9 cellular contexts compared by ENCODE assay signal in genomic region chr9:272251-273213, GRCh38. TPM values are rescaled to one million over a fixed set of nuclear protein-coding genes. Genes with fewer than 3 reads are reported as not detected.
DNase-seq lines count a peak whose midpoint lies in the region; ATAC-seq lines count a peak whose summit lies in the region.
"Had no signal": no experiment of that assay in that cellular context is flagged by ENCODE, and none has a peak within 500 bp of the region (broad histone marks: within the 10 kb centered on the region; RNA-seq: fewer than 3 reads in every experiment).

No MANE protein-coding gene starts in this region.

- H3K36me3 Mint-ChIP-seq in immature natural killer cell: peaks cover 5 to 15% (median 5%) of the 10 kb centered on the region in 3 donors
- H3K36me3 Mint-ChIP-seq in stimulated activated naive B cell treated with anti-CD40 and anti-IgM and Interleukin-4, amounts not matched to agents 10 μg/mL and 1 μg/mL and 100 μg/mL, for 72 hours: peaks cover 18 to 28% of the 10 kb centered on the region in 2 donors
- H3K36me3 Mint-ChIP-seq: brain had no signal

- peak overlapping the region in 5 of 6 donors; percentile 95 to 100 (median 96) for H3K27ac Mint-ChIP-seq in immature natural killer cell
- H3K27ac Mint-ChIP-seq in stimulated activated naive B cell treated with anti-CD40 and anti-IgM and Interleukin-4, amounts not matched to agents 10 μg/mL and 1 μg/mL and 100 μg/mL, for 72 hours: peak overlapping the region; percentile 96
- H3K27ac Mint-ChIP-seq: brain had no signal

- no peaks in the 10 kb centered on the region for H3K9me3 Mint-ChIP-seq in immature natural killer cell
- peaks cover 2 to 3% of the 10 kb centered on the region in 2 donors for H3K9me3 Mint-ChIP-seq in stimulated activated naive B cell treated with anti-CD40 and anti-IgM and Interleukin-4, amounts not matched to agents 10 μg/mL and 1 μg/mL and 100 μg/mL, for 72 hours
- H3K9me3 Mint-ChIP-seq: brain had no signal

- ATAC-seq in GM19468 (IDR thresholded peaks at IDR 0.05; ENCODE audit: extremely low read depth, unreplicated experiment) (peak; percentile 94), HG03575 (IDR thresholded peaks at IDR 0.05; ENCODE audit: extremely low read depth, insufficient number of reproducible peaks, low FRiP score, unreplicated experiment) (peak; percentile 92)
- ATAC-seq in stimulated activated naive B cell treated with anti-CD40 and anti-IgM and Interleukin-4, amounts not matched to agents 10 μg/mL and 1 μg/mL and 100 μg/mL, for 72 hours (replicated peaks): peak; percentile 99 to 100

- peaks cover 68 to 73% of the 10 kb centered on the region in 2 donors for H3K4me1 Mint-ChIP-seq in immature natural killer cell
- H3K4me1 Mint-ChIP-seq in stimulated activated naive B cell treated with anti-CD40 and anti-IgM and Interleukin-4, amounts not matched to agents 10 μg/mL and 1 μg/mL and 100 μg/mL, for 72 hours: peaks cover 19 to 48% of the 10 kb centered on the region in 2 donors
- H3K4me1 Mint-ChIP-seq: brain had no signal

- H3K27me3 Mint-ChIP-seq in immature natural killer cell (ENCODE audit: low read depth in 3 of 3): peaks cover 4 to 12% (median 10%) of the 10 kb centered on the region in 3 donors
- H3K27me3 Mint-ChIP-seq in stimulated activated naive B cell treated with anti-CD40 and anti-IgM and Interleukin-4, amounts not matched to agents 10 μg/mL and 1 μg/mL and 100 μg/mL, for 72 hours: no peaks in the 10 kb centered on the region

- DNase-seq in CD1c-positive myeloid dendritic cell (ENCODE audit: extremely low spot score) (peak; percentile 93), immature natural killer cell (peak; percentile 86 to 88 (median 87)), ecto neural progenitor cell (ENCODE audit: low spot score) (no peak), DMS153 treated with DMSO at 0.1 percent for 48 hours (lab: John Stamatoyannopoulos, UW; ENCODE audit: unreplicated experiment) (no peak)
- peak; percentile 70 to 78 for DNase-seq in activated CD4-positive, alpha-beta T cell treated with anti-CD3 and anti-CD28 coated beads, Interleukin-2, amount 50 U/mL, for 48 hours
- DNase-seq in stimulated activated naive B cell treated with anti-CD40 and anti-IgM and Interleukin-4, amounts not matched to agents 10 μg/mL and 1 μg/mL and 100 μg/mL, for 72 hours: peak; percentile 72

- peak overlapping the region; percentile 91 to 94 (median 93) for H3K4me3 Mint-ChIP-seq in immature natural killer cell
- H3K4me3 Mint-ChIP-seq in stimulated activated naive B cell treated with anti-CD40 and anti-IgM and Interleukin-4, amounts not matched to agents 10 μg/mL and 1 μg/mL and 100 μg/mL, for 72 hours: peak overlapping the region; percentile 85 to 93
- H3K4me3 Mint-ChIP-seq: brain had no signal

RNA-seq across cellular contexts. Expression of gene DOCK8, which starts 57.9 kb away (rescaled TPM):
- 10 to 100 TPM; 15.3 to 81.9 (median 25.7) TPM for polyA plus RNA-seq in immature natural killer cell

Comparison
In these comparisons a context has a peak if more than half of its experiments do, and no peak if none do; other contexts are left out.
1. DNase-seq: peak in CD1c-positive myeloid dendritic cell (single experiment), activated CD4-positive, alpha-beta T cell treated with anti-CD3 and anti-CD28 coated beads, Interleukin-2, amount 50 U/mL, for 48 hours (2 of 2), immature natural killer cell (3 of 3) and stimulated activated naive B cell treated with anti-CD40 and anti-IgM and Interleukin-4, amounts not matched to agents 10 μg/mL and 1 μg/mL and 100 μg/mL, for 72 hours (single experiment); none in ecto neural progenitor cell (single experiment) and DMS153 treated with DMSO at 0.1 percent for 48 hours (single experiment).
2. Peak in every context shown above with its lines, with median percentiles within 50 percentile points of each other: ATAC-seq.